In genomic region chr13:110345701-110346100, GRCh38 we compare ENCODE assay signal across 16 cellular contexts. TPM values are rescaled to one million over a fixed set of nuclear protein-coding genes. Genes with fewer than 3 reads are reported as not detected.
DNase-seq lines count a peak whose midpoint lies in the region; ATAC-seq and TF ChIP-seq lines count a peak whose summit lies in the region.
"Had no signal": no experiment of that assay in that cellular context is flagged by ENCODE, and none has a peak within 500 bp of the region (broad histone marks: within the 10 kb centered on the region; RNA-seq: fewer than 3 reads in every experiment).

No MANE protein-coding gene starts in this region.

- H3K4me3 ChIP-seq in RWPE2 (ENCODE audit: severe bottlenecking) (no peak overlapping the region), esophagus squamous epithelium (no peak overlapping the region), trophoblast cell (ENCODE audit: low read depth, low read length) (no peak overlapping the region), transverse colon (no peak overlapping the region)

- no peaks in the 10 kb centered on the region for H3K36me3 ChIP-seq in RWPE2 (ENCODE audit: low read depth)
- H3K36me3 ChIP-seq in esophagus squamous epithelium, result no peaks in the 10 kb centered on the region
- H3K36me3 ChIP-seq in trophoblast cell (ENCODE audit: control insufficient read depth in 1 of 2, insufficient read depth in 2 of 2, low read length in 2 of 2), result peaks cover 10 to 14% of the 10 kb centered on the region in 2 experiments
- H3K36me3 ChIP-seq in transverse colon, result no peaks in the 10 kb centered on the region
- H3K36me3 ChIP-seq: BE2C had no signal

- H3K9me3 ChIP-seq in RWPE2 (ENCODE audit: severe bottlenecking), result no peaks in the 10 kb centered on the region
- no peaks in the 10 kb centered on the region for H3K9me3 ChIP-seq in esophagus squamous epithelium
- no peaks in the 10 kb centered on the region for H3K9me3 ChIP-seq in trophoblast cell (ENCODE audit: insufficient read depth, low read depth, low read length)
- no peaks in the 10 kb centered on the region for H3K9me3 ChIP-seq in transverse colon
- H3K9me3 ChIP-seq: BE2C had no signal

- H3K23ac ChIP-seq in trophoblast cell (ENCODE audit: low read length), result no peak overlapping the region

- peak overlapping the region; percentile 29 for H2BK120ac ChIP-seq in trophoblast cell (ENCODE audit: insufficient read depth, low read length, poor library complexity)

- H3K4me1 ChIP-seq in RWPE2 (ENCODE audit: insufficient read depth, poor library complexity, severe bottlenecking), result peaks cover 58% of the 10 kb centered on the region
- peaks cover 20 to 74% (median 24%) of the 10 kb centered on the region in 3 donors for H3K4me1 ChIP-seq in esophagus squamous epithelium
- H3K4me1 ChIP-seq in trophoblast cell (ENCODE audit: control insufficient read depth in 1 of 2, insufficient read depth in 2 of 2, low read length in 2 of 2), result peaks cover 37 to 44% of the 10 kb centered on the region in 2 experiments
- peaks cover 9 to 67% (median 31%) of the 10 kb centered on the region in 4 donors for H3K4me1 ChIP-seq in transverse colon
- H3K4me1 ChIP-seq: BE2C had no signal

- H4K91ac ChIP-seq in trophoblast cell (ENCODE audit: low read depth, low read length), result peak overlapping the region; percentile 17

- ATAC-seq in RWPE2 (ENCODE audit: low read depth) (no peak), GM21515 (IDR thresholded peaks at IDR 0.05; ENCODE audit: unreplicated experiment) (no peak)

- TF ChIP-seq POLR2A in esophagus squamous epithelium (IDR thresholded peaks at IDR 0.05) (no peak), transverse colon (IDR thresholded peaks at IDR 0.05) (no peak)

- H3K18ac ChIP-seq in trophoblast cell (ENCODE audit: low read length), result peak overlapping the region; percentile 64

- in situ Hi-C loops in transverse colon (cut with MboI; ENCODE audit: low pct_ligation_motif_present in 1 of 4, low pct_unique_long_range_greater_than_20kb in 1 of 4, low sequenced_read_pairs in 3 of 4), result no loop called here

- H2AFZ ChIP-seq in trophoblast cell (ENCODE audit: insufficient read depth, low read length, poor library complexity), result no peak overlapping the region

- WGBS in esophagus squamous epithelium, 2 donors, result 52 to 64% methylated on average over 1 to 2 of the region's 4 CpGs
- no CpG with 5 or more reads among the region's 4 CpGs for WGBS in trophoblast cell (ENCODE audit: extremely low coverage, insufficient coverage, insufficient read length)
- WGBS in transverse colon (ENCODE audit: low coverage in 1 of 2), 2 donors, result 78% methylated on average over 4 of the region's 4 CpGs; no CpG with 5 or more reads in 1 of the 2 donors

- intact Hi-C loops in esophagus squamous epithelium (cut with DNase I) (no loop called here), transverse colon (cut with DNase I; ENCODE audit: low total_unique reads) (no loop called here)

- no peak for TF ChIP-seq EP300 in transverse colon (IDR thresholded peaks at IDR 0.05; ENCODE audit: low read depth)

- H3K27ac ChIP-seq in RWPE2 (ENCODE audit: poor library complexity, severe bottlenecking), result peak overlapping the region; percentile 99
- peak overlapping the region in 3 of 4 donors; percentile 36 to 89 (median 79) for H3K27ac ChIP-seq in esophagus squamous epithelium
- peak overlapping the region; percentile 26 for H3K27ac ChIP-seq in trophoblast cell (ENCODE audit: low read depth, low read length)
- H3K27ac ChIP-seq in transverse colon, result peak overlapping the region; percentile 84 to 87 (median 86)

- DNase-seq in RWPE2 (ENCODE audit: low spot score), result no peak
- DNase-seq in esophagus squamous epithelium (lab: John Stamatoyannopoulos, UW), result no peak
- no peak for DNase-seq in trophoblast cell
- DNase-seq in transverse colon, result no peak
- no peak for DNase-seq in NCI-H2227 treated with DMSO at 0.1 percent for 48 hours (lab: John Stamatoyannopoulos, UW)
- no peak for DNase-seq in retina
- DNase-seq in activated T-cell treated with anti-CD3 and anti-CD28 coated beads, Interleukin-2, amount 50 U/mL, for 48 hours, result no peak
- DNase-seq: BE2C; CD4-positive, alpha-beta memory T cell; DND-41; HCEC 1CT; Kasumi-1; NCI-H187 treated with DMSO at 0.1 percent for 48 hours; NCI-H446 treated with DMSO at 0.1 percent for 48 hours; NCI-H82 had no signal

- H2BK5ac ChIP-seq in trophoblast cell (ENCODE audit: low read depth, low read length, poor library complexity), result no peak overlapping the region

- H4K8ac ChIP-seq in trophoblast cell (ENCODE audit: low read depth, low read length), result peak overlapping the region; percentile 30

- peak overlapping the region; percentile 24 for H3K14ac ChIP-seq in trophoblast cell (ENCODE audit: low read length)

- peaks cover 4% of the 10 kb centered on the region for H3K79me2 ChIP-seq in trophoblast cell (ENCODE audit: control insufficient read depth, insufficient read depth, low read length, poor library complexity)

- peak overlapping the region; percentile 68 for H2BK12ac ChIP-seq in trophoblast cell (ENCODE audit: low read length)

- H3K27me3 ChIP-seq in RWPE2 (ENCODE audit: insufficient read depth, poor library complexity, severe bottlenecking), result no peaks in the 10 kb centered on the region
- H3K27me3 ChIP-seq in esophagus squamous epithelium, result peaks cover 0 to 17% (median 0%) of the 10 kb centered on the region in 4 donors
- no peaks in the 10 kb centered on the region for H3K27me3 ChIP-seq in trophoblast cell (ENCODE audit: insufficient read depth, low read length)
- H3K27me3 ChIP-seq in transverse colon, result no peaks in the 10 kb centered on the region

- H3K9ac ChIP-seq in trophoblast cell (ENCODE audit: low read length), result no peak overlapping the region

- H3K4ac ChIP-seq in trophoblast cell (ENCODE audit: low read depth, low read length), result peak overlapping the region; percentile 57

- H3K4me2 ChIP-seq in trophoblast cell (ENCODE audit: low read length), result no peak overlapping the region

- TF ChIP-seq CTCF in RWPE2 (IDR thresholded peaks at IDR 0.05; ENCODE audit: poor library complexity, severe bottlenecking) (no peak), esophagus squamous epithelium (IDR thresholded peaks at IDR 0.05) (no peak), transverse colon (IDR thresholded peaks at IDR 0.05) (no peak)

- no peak overlapping the region for H4K12ac ChIP-seq in trophoblast cell (ENCODE audit: low read depth, low read length)

- peak overlapping the region; percentile 10 for H2AK5ac ChIP-seq in trophoblast cell (ENCODE audit: low read length)

- peaks cover 38% of the 10 kb centered on the region for H3K79me1 ChIP-seq in trophoblast cell (ENCODE audit: low read length)

RNA-seq across cellular contexts. Expression of gene COL4A2, which starts 38.6 kb away (rescaled TPM):
- total RNA-seq in esophagus squamous epithelium (100 to 1,000 TPM in 1 of 4 donors, 10 to 100 TPM in 3; 11.9 to 102 (median 43.5) TPM), transverse colon (100 to 1,000 TPM in 2 of 4 donors, 10 to 100 TPM in 2; 75.1 to 322 (median 115) TPM)
- 769 and 825 TPM in 2 replicates for polyA plus RNA-seq in trophoblast cell (2013)
- total RNA-seq: CD4-positive, alpha-beta memory T cell had no signal
- polyA plus RNA-seq: CD4-positive, alpha-beta memory T cell had no signal

RNA-seq across cellular contexts. Expression of gene COL4A1, which starts 38.7 kb away (rescaled TPM):
- total RNA-seq in esophagus squamous epithelium (10 to 100 TPM in 3 of 4 donors, 1 to 10 TPM in 1; 8.9 to 97.1 (median 40.2) TPM), transverse colon (100 to 1,000 TPM in 2 of 4 donors, 10 to 100 TPM in 2; 46.4 to 180 (median 99.2) TPM)
- 445 and 497 TPM in 2 replicates for polyA plus RNA-seq in trophoblast cell (2013)
- total RNA-seq: CD4-positive, alpha-beta memory T cell had no signal
- polyA plus RNA-seq: CD4-positive, alpha-beta memory T cell had no signal

Comparison
In these comparisons a context has a peak if more than half of its experiments do, and no peak if none do; other contexts are left out.
1. H3K27ac ChIP-seq: peak in every context shown above with its lines; median percentile 99 in RWPE2; 86 in transverse colon; 79 in esophagus squamous epithelium; 26 in trophoblast cell.